ENCODE assay signal across 23 cellular contexts in the genomic region with DNA sequence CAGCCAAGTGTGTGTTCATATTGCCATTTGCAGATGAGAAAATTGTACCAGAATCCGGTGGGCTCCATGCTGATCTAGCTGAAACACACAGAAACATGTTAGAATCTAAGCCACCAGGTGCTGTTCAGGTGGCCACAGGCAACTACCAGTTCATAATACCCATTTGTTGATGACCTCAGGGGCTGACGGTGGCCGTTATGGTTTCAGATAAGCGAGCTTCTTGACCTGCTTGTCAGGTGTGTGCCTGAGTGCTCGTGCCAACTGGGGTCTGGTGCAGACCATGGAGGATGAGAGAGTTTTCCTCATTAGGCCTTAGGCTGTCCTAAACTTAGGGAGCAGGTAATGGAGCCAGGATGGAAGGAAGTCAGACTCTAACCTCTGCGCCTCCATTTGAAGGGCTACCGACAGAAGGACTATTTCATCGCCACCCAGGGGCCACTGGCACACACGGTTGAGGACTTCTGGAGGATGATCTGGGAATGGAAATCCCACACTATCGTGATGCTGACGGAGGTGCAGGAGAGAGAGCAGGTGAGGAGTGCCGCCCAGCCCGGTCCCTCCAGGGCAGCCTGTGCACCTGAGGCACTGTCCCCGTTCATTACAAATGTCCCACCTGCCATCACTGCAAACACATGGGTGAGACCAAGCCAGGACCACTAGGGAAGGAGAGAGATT.
"Had no signal": no experiment of that assay in that cellular context is flagged by ENCODE, and none has a peak within 500 bp of the region (broad histone marks: within the 10 kb centered on the region; RNA-seq: fewer than 3 reads in every experiment).

No MANE protein-coding gene starts in this region.

- H3K4me3 ChIP-seq: body of pancreas, left lung, neural progenitor cell, sigmoid colon, tibial nerve, vagina had no signal

- H3K4me1 ChIP-seq: body of pancreas, neural progenitor cell, parathyroid adenoma, tibial nerve, vagina had no signal

- H3K9me3 Mint-ChIP-seq: activated CD4-positive, alpha-beta T cell treated with anti-CD3 and anti-CD28 coated beads, Interleukin-2, amount 10 ng/mL, durations not matched to agents 24 days and 14 days; activated naive CD8-positive, alpha-beta T cell treated with anti-CD3 and anti-CD28 coated beads for 36 hours; activated T-helper 1 cell treated with anti-CD3 and anti-CD28 coated beads, Interleukin-12 subunit alpha, Interleukin-12 subunit beta, Interleukin-2, Interleukin-4 antibody, amounts not matched to agents 30 ng/mL and 10 ng/mL and 1 ng/mL, durations not matched to agents 14 hours and 24 hours and 36 hours; neural progenitor cell had no signal

- H3K9me3 ChIP-seq: body of pancreas, left lung, sigmoid colon, tibial nerve, vagina had no signal

- H3K27me3 ChIP-seq: left lung, sigmoid colon, tibial nerve, vagina had no signal

- DNase-seq: activated CD4-positive, alpha-beta T cell treated with anti-CD3 and anti-CD28 coated beads, Interleukin-2, amount 10 ng/mL, durations not matched to agents 24 days and 14 days; activated CD4-positive, CD25-positive, alpha-beta regulatory T cell; activated gamma-delta T cell treated with Interleukin-2 at 50 U/mL for 16 hours; activated naive CD8-positive, alpha-beta T cell treated with anti-CD3 and anti-CD28 coated beads for 36 hours; amygdala; body of pancreas; caudate nucleus; hypothalamus; left lung; sigmoid colon; stimulated activated naive CD8-positive, alpha-beta T cell treated with anti-CD3 and anti-CD28 coated beads, Interleukin-15, Interleukin-2, amounts not matched to agents 100 U/mL and 50 U/mL, for 24 hours; substantia nigra; T-helper 1 cell; T1000 had no signal

- H3K27me3 Mint-ChIP-seq: activated CD4-positive, alpha-beta T cell treated with anti-CD3 and anti-CD28 coated beads, Interleukin-2, amount 10 ng/mL, durations not matched to agents 24 days and 14 days; activated naive CD8-positive, alpha-beta T cell treated with anti-CD3 and anti-CD28 coated beads for 36 hours had no signal

- H3K27ac Mint-ChIP-seq: activated CD4-positive, alpha-beta T cell treated with anti-CD3 and anti-CD28 coated beads, Interleukin-2, amount 10 ng/mL, durations not matched to agents 24 days and 14 days; activated naive CD8-positive, alpha-beta T cell treated with anti-CD3 and anti-CD28 coated beads for 36 hours; activated T-helper 1 cell treated with anti-CD3 and anti-CD28 coated beads, Interleukin-12 subunit alpha, Interleukin-12 subunit beta, Interleukin-2, Interleukin-4 antibody, amounts not matched to agents 30 ng/mL and 10 ng/mL and 1 ng/mL, durations not matched to agents 14 hours and 24 hours and 36 hours; neural progenitor cell had no signal

- ATAC-seq: body of pancreas; left lung; stimulated activated naive CD8-positive, alpha-beta T cell treated with anti-CD3 and anti-CD28 coated beads, Interleukin-15, Interleukin-2, amounts not matched to agents 100 U/mL and 50 U/mL, for 24 hours had no signal

- H3K36me3 Mint-ChIP-seq: neural progenitor cell had no signal

- H3K27ac ChIP-seq: body of pancreas, left lung, neural progenitor cell, parathyroid adenoma, sigmoid colon, tibial nerve, vagina had no signal

- FAIRE-seq: colon, endometrium, frontal cortex, keratinocyte had no signal

- H3K4me3 Mint-ChIP-seq: activated CD4-positive, alpha-beta T cell treated with anti-CD3 and anti-CD28 coated beads, Interleukin-2, amount 10 ng/mL, durations not matched to agents 24 days and 14 days; activated naive CD8-positive, alpha-beta T cell treated with anti-CD3 and anti-CD28 coated beads for 36 hours; activated T-helper 1 cell treated with anti-CD3 and anti-CD28 coated beads, Interleukin-12 subunit alpha, Interleukin-12 subunit beta, Interleukin-2, Interleukin-4 antibody, amounts not matched to agents 30 ng/mL and 10 ng/mL and 1 ng/mL, durations not matched to agents 14 hours and 24 hours and 36 hours; neural progenitor cell had no signal

- H3K36me3 ChIP-seq: neural progenitor cell had no signal
